1 cellular context compared by ENCODE assay signal in genomic region chr19:51570962-51571575, GRCh38.
A peak's percentile ranks its signal among the peaks of the same experiment; 100 is the strongest.
TF ChIP-seq lines count a peak whose summit lies in the region.

Gene ZNF175, plus strand, starts transcription at chr19:51571283. Its CDS starts 2,047 bp downstream, at chr19:51573330.

TF ChIP-seq in GM12878, 131 proteins besides CTCF, POLR2A, EP300 and RAD21 (continued from another document and continues in another):
- TF ChIP-seq NRF1 (conservative IDR thresholded peaks at IDR 0.05; ENCODE audit: low read depth, low read length): peak; percentile 61
- TF ChIP-seq NR2F1 (conservative IDR thresholded peaks at IDR 0.05): no peak
- TF ChIP-seq TCF7 (IDR thresholded peaks at IDR 0.05; ENCODE audit: borderline replicate concordance): no peak
- no peak for TF ChIP-seq ZBTB11 (CRISPR knock-in tag; IDR thresholded peaks at IDR 0.05)
- TF ChIP-seq CUX1 (IDR thresholded peaks at IDR 0.05; ENCODE audit: insufficient replicate concordance, low read depth, low read length): no peak
- TF ChIP-seq ZNF687 (IDR thresholded peaks at IDR 0.05): no peak
- TF ChIP-seq MYB (IDR thresholded peaks at IDR 0.05; ENCODE audit: borderline replicate concordance, low read depth, low read length): peak; percentile 58; the same call in 1 of the 2 replicates
- no peak; the same call in 1 of the 2 replicates for TF ChIP-seq ZNF207 (IDR thresholded peaks at IDR 0.05; ENCODE audit: borderline replicate concordance)
- peak; percentile 93 for TF ChIP-seq ZBTB40 (IDR thresholded peaks at IDR 0.05; ENCODE audit: borderline replicate concordance)
- TF ChIP-seq BCL3 (IDR thresholded peaks at IDR 0.05; ENCODE audit: borderline replicate concordance, insufficient read depth, low read depth, low read length, poor library complexity, severe bottlenecking): no peak
- TF ChIP-seq ZNF274 (IDR thresholded peaks at IDR 0.05; ENCODE audit: insufficient read depth, insufficient read length): no peak
- TF ChIP-seq ELK1 (IDR thresholded peaks at IDR 0.05; ENCODE audit: low read depth, low read length): peak; percentile 86
- no peak for TF ChIP-seq HDAC6 (IDR thresholded peaks at IDR 0.05; ENCODE audit: unreplicated experiment)
- no peak for TF ChIP-seq TCF3 (IDR thresholded peaks at IDR 0.05; ENCODE audit: borderline replicate concordance, insufficient read depth, low read depth, low read length)
- TF ChIP-seq REST (IDR thresholded peaks at IDR 0.05; ENCODE audit: low read depth, low read length): no peak
- no peak for TF ChIP-seq DPF2 (IDR thresholded peaks at IDR 0.05)
- no peak for TF ChIP-seq IRF3 (IDR thresholded peaks at IDR 0.05)
- no peak for TF ChIP-seq HDAC2 (IDR thresholded peaks at IDR 0.05)
- no peak for TF ChIP-seq SRF (IDR thresholded peaks at IDR 0.05; ENCODE audit: low read depth in 2 of 2, low read length in 2 of 2)
- no peak for TF ChIP-seq BCL11A (IDR thresholded peaks at IDR 0.05; ENCODE audit: low read depth, low read length)
- no peak for TF ChIP-seq ETV6 (conservative IDR thresholded peaks at IDR 0.05 in 1 of 2, IDR thresholded peaks at IDR 0.05 in 1 of 2; ENCODE audit: borderline replicate concordance in 1 of 2, low read depth in 1 of 2)
- no peak for TF ChIP-seq WRNIP1 (IDR thresholded peaks at IDR 0.05; ENCODE audit: borderline replicate concordance, low read depth, low read length)
- no peak for TF ChIP-seq TBL1XR1 (IDR thresholded peaks at IDR 0.05; ENCODE audit: low read depth, low read length)
- peak; percentile 87 for TF ChIP-seq CREM (IDR thresholded peaks at IDR 0.05; ENCODE audit: low read depth)
- no peak for TF ChIP-seq USF2 (IDR thresholded peaks at IDR 0.05; ENCODE audit: borderline replicate concordance, low read depth, low read length)
- TF ChIP-seq SIX5 (IDR thresholded peaks at IDR 0.05; ENCODE audit: low read depth, low read length, severe bottlenecking): peak; percentile 86
